In the genomic region with DNA sequence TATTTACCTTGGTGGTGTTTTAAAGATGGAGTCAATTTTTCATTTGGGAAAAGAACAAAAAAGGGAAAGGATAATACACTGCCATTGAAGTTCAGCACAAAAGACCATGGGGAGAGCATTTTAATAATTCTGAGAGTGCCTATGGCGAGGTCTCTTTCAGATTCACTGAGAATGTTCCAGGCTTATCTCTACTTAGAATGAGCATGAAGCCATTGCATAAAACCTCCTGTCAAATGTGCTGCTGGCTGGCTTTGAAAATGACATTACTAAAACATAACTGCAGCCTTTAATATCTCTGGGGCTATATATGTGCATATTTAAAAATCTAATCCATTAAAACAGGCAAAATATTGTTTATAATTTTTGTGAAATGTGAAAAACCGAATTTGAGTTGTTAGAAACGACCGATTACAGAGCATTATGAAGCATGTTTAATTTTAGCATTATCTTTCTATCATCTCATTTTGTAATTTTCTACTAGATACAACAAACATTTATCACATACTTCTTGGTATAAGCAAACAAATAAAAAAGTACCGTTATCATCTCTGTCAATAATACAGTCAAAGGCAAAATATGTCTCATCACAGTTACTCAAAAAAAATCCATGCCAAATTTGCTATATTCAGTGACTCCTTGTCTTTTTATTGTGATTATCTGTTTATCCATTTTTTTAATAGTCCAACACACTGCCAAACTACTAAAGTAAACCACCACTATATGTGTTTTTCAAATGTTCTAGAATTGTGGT, we compare ENCODE assay signal across 34 cellular contexts.
"Had no signal": no experiment of that assay in that cellular context is flagged by ENCODE, and none has a peak within 500 bp of the region (broad histone marks: within the 10 kb centered on the region; RNA-seq: fewer than 3 reads in every experiment).

No MANE protein-coding gene starts in this region.

- H3K27me3 ChIP-seq: ascending aorta, breast epithelium had no signal

- H3K4me2 ChIP-seq: PC-9 had no signal

- DNase-seq: activated CD4-positive, alpha-beta T cell treated with anti-CD3 and anti-CD28 coated beads for 1 hour; activated CD4-positive, alpha-beta T cell treated with anti-CD3 and anti-CD28 coated beads for 48 hours; activated CD4-positive, alpha-beta T cell treated with anti-CD3 and anti-CD28 coated beads, Interleukin-2, amount 50 U/mL, for 48 hours; activated CD4-positive, CD25-positive, alpha-beta regulatory T cell; activated CD8-positive, alpha-beta T cell treated with anti-CD3 and anti-CD28 coated beads, Interleukin-2, amount 10 ng/mL, durations not matched to agents 7 days and 5 days; activated gamma-delta T cell; activated naive CD4-positive, alpha-beta T cell treated with Interleukin-2 at 50 U/mL for 16 hours; activated naive CD8-positive, alpha-beta T cell treated with anti-CD3 and anti-CD28 coated beads, Interleukin-2, amount 10 ng/mL, durations not matched to agents 7 days and 5 days; activated T-cell treated with anti-CD3 and anti-CD28 coated beads, Interleukin-2, amount 50 U/mL, for 24 hours; amygdala; caudate nucleus; cerebellar nuclear complex; MM.1S; MV-4-11; NCI-H1092; NCI-H1436 treated with DMSO at 0.1 percent for 48 hours; NCI-H1694 treated with DMSO at 0.1 percent for 48 hours; NCI-H2029; NCI-H2171; NCI-H510A; NCI-H526; NCI-H748 treated with DMSO at 0.1 percent for 48 hours; NK-92 treated with Interleukin-12 subunit alpha and Interleukin-12 subunit beta, amount 100 ng/mL, for 24 hours; PC-9; SIG-M5; T1000; WERI-Rb-1 had no signal

- H3K9me3 Mint-ChIP-seq: activated naive CD8-positive, alpha-beta T cell treated with anti-CD3 and anti-CD28 coated beads, Interleukin-2, amount 10 ng/mL, durations not matched to agents 7 days and 5 days; activated T-helper 2 cell treated with anti-CD3 and anti-CD28 coated beads, Interferon-gamma antibody, Interleukin-2, Interleukin-4, amounts not matched to agents 10 μg/mL and 5 μg/mL and 100 μg/mL, durations not matched to agents 14 hours and 24 hours and 36 hours had no signal

- H3K4me3 Mint-ChIP-seq: activated CD8-positive, alpha-beta T cell treated with anti-CD3 and anti-CD28 coated beads, Interleukin-2, amount 10 ng/mL, durations not matched to agents 7 days and 5 days; activated naive CD4-positive, alpha-beta T cell treated with anti-CD3 and anti-CD28 coated beads, Interleukin-2, amount 50 U/mL, for 24 hours; activated naive CD8-positive, alpha-beta T cell treated with anti-CD3 and anti-CD28 coated beads, Interleukin-2, amount 10 ng/mL, durations not matched to agents 7 days and 5 days; activated T-cell treated with anti-CD3 and anti-CD28 coated beads, Interleukin-2, amount 50 U/mL, for 24 hours had no signal

- H3K27me3 Mint-ChIP-seq: activated naive CD4-positive, alpha-beta T cell treated with anti-CD3 and anti-CD28 coated beads, Interleukin-2, amount 50 U/mL, for 24 hours; activated naive CD8-positive, alpha-beta T cell treated with anti-CD3 and anti-CD28 coated beads, Interleukin-2, amount 10 ng/mL, durations not matched to agents 7 days and 5 days had no signal

- H3K4me1 Mint-ChIP-seq: activated naive CD4-positive, alpha-beta T cell treated with anti-CD3 and anti-CD28 coated beads, Interleukin-2, amount 50 U/mL, for 24 hours; activated naive CD8-positive, alpha-beta T cell treated with anti-CD3 and anti-CD28 coated beads, Interleukin-2, amount 10 ng/mL, durations not matched to agents 7 days and 5 days had no signal

- H3K27ac Mint-ChIP-seq: activated CD8-positive, alpha-beta T cell treated with anti-CD3 and anti-CD28 coated beads, Interleukin-2, amount 10 ng/mL, durations not matched to agents 7 days and 5 days; activated naive CD4-positive, alpha-beta T cell treated with anti-CD3 and anti-CD28 coated beads, Interleukin-2, amount 50 U/mL, for 24 hours; activated naive CD8-positive, alpha-beta T cell treated with anti-CD3 and anti-CD28 coated beads, Interleukin-2, amount 10 ng/mL, durations not matched to agents 7 days and 5 days; activated T-cell treated with anti-CD3 and anti-CD28 coated beads, Interleukin-2, amount 50 U/mL, for 24 hours; activated T-helper 2 cell treated with anti-CD3 and anti-CD28 coated beads, Interferon-gamma antibody, Interleukin-2, Interleukin-4, amounts not matched to agents 10 μg/mL and 5 μg/mL and 100 μg/mL, durations not matched to agents 14 hours and 24 hours and 36 hours had no signal

- FAIRE-seq: RCC 7860 had no signal

- ATAC-seq: activated CD8-positive, alpha-beta T cell treated with anti-CD3 and anti-CD28 coated beads, Interleukin-2, amount 10 ng/mL, durations not matched to agents 7 days and 5 days; Right ventricle myocardium inferior had no signal

- H3K9me3 ChIP-seq: ascending aorta, breast epithelium had no signal

- H3K4me3 ChIP-seq: ascending aorta, breast epithelium, PC-9 had no signal

- H3K4me1 ChIP-seq: ascending aorta, breast epithelium had no signal

- H2AFZ ChIP-seq: PC-9 had no signal

- H3K27ac ChIP-seq: ascending aorta, breast epithelium, PC-9, RWPE1, WERI-Rb-1 had no signal

- H3K36me3 Mint-ChIP-seq: activated naive CD4-positive, alpha-beta T cell treated with anti-CD3 and anti-CD28 coated beads, Interleukin-2, amount 50 U/mL, for 24 hours; activated naive CD8-positive, alpha-beta T cell treated with anti-CD3 and anti-CD28 coated beads, Interleukin-2, amount 10 ng/mL, durations not matched to agents 7 days and 5 days had no signal

- H3K36me3 ChIP-seq: ascending aorta, breast epithelium, WERI-Rb-1 had no signal
